In genomic region chr19:290539-291521, GRCh38 we compare ENCODE assay signal across 8 cellular contexts. TPM values are rescaled to one million over a fixed set of nuclear protein-coding genes. Genes with fewer than 3 reads are reported as not detected.
DNase-seq lines count a peak whose midpoint lies in the region; ATAC-seq and TF ChIP-seq lines count a peak whose summit lies in the region.

PLPP2 (minus strand) TSS chr19:291403; CDS start chr19:291336, 67 bp downstream.

- H3K4me3 ChIP-seq in H7 (ENCODE audit: insufficient read depth, low read depth, low read length), result peak within 1 kb of the TSS; percentile 72
- peak within 1 kb of the TSS; percentile 27 for H3K4me3 ChIP-seq in parathyroid adenoma (ENCODE audit: low read depth, low read length)

- H3K27ac ChIP-seq in 22Rv1 (peak within 1 kb of the TSS; percentile 52), parathyroid adenoma (peak within 1 kb of the TSS; percentile 86)

- peak; percentile 97 for DNase-seq in H7
- DNase-seq in activated T-helper 9 cell treated with anti-CD3 and anti-CD28 coated beads, Interleukin-2, amount 50 U/mL, for 16 hours (ENCODE audit: low read depth), result peak; percentile 13
- peak; percentile 59 to 94 (median 88) for DNase-seq in head of caudate nucleus
- DNase-seq in kidney glomerular epithelial cell (lab: John Stamatoyannopoulos, UW), result no peak
- no peak for DNase-seq in dedifferentiated amniotic fluid mesenchymal stem cell (ENCODE audit: extremely low spot score)

- TF ChIP-seq CTCF in 22Rv1 (IDR thresholded peaks at IDR 0.05) (no peak), parathyroid adenoma (IDR thresholded peaks at IDR 0.05) (no peak)

- H3K4me1 ChIP-seq in parathyroid adenoma, result peaks cover 8% of the 10 kb centered on the region

- no peaks in the 10 kb centered on the region for H3K79me2 ChIP-seq in parathyroid adenoma

- peak within 1 kb of the TSS; percentile 49 for H3K9ac ChIP-seq in parathyroid adenoma

- intact Hi-C loops in head of caudate nucleus (cut with DNase I), result no loop called here

- H3K9me3 ChIP-seq in parathyroid adenoma (ENCODE audit: control insufficient read depth, low read length), result no peaks in the 10 kb centered on the region

- peak within 1 kb of the TSS; percentile 82 for H2AFZ ChIP-seq in parathyroid adenoma

- peak within 1 kb of the TSS; percentile 42 for H3K4me2 ChIP-seq in parathyroid adenoma (ENCODE audit: low read length)

- H3K36me3 ChIP-seq in H7 (replicated peaks; ENCODE audit: control insufficient read depth, insufficient read depth, low read length), result peaks cover 2% of the 10 kb centered on the region; the same call in 1 of the 2 replicates
- H3K36me3 ChIP-seq in parathyroid adenoma (ENCODE audit: control insufficient read depth, insufficient read depth, low read length), result no peaks in the 10 kb centered on the region

- no peak for ATAC-seq in HG02840 (IDR thresholded peaks at IDR 0.05; ENCODE audit: low FRiP score, unreplicated experiment)

- peaks cover 12% of the 10 kb centered on the region for H3K27me3 ChIP-seq in H7 (ENCODE audit: control insufficient read depth, insufficient read depth, low read length)
- H3K27me3 ChIP-seq in parathyroid adenoma (ENCODE audit: control insufficient read depth, insufficient read depth, low read length), result peaks cover 2% of the 10 kb centered on the region

RNA-seq across cellular contexts. Expression of gene PLPP2, which starts in this region (rescaled TPM):
- total RNA-seq in H7 (2014; rRNA removed; shearing (Covaris generic)), result 77.9 and 98.2 TPM in 2 replicates

Comparison
In these comparisons a context has a peak if more than half of its experiments do, and no peak if none do; other contexts are left out.
1. DNase-seq: peak in H7 (single experiment), activated T-helper 9 cell treated with anti-CD3 and anti-CD28 coated beads, Interleukin-2, amount 50 U/mL, for 16 hours (single experiment) and head of caudate nucleus (42 of 42); none in kidney glomerular epithelial cell (single experiment) and dedifferentiated amniotic fluid mesenchymal stem cell (single experiment).